In the genomic region with DNA sequence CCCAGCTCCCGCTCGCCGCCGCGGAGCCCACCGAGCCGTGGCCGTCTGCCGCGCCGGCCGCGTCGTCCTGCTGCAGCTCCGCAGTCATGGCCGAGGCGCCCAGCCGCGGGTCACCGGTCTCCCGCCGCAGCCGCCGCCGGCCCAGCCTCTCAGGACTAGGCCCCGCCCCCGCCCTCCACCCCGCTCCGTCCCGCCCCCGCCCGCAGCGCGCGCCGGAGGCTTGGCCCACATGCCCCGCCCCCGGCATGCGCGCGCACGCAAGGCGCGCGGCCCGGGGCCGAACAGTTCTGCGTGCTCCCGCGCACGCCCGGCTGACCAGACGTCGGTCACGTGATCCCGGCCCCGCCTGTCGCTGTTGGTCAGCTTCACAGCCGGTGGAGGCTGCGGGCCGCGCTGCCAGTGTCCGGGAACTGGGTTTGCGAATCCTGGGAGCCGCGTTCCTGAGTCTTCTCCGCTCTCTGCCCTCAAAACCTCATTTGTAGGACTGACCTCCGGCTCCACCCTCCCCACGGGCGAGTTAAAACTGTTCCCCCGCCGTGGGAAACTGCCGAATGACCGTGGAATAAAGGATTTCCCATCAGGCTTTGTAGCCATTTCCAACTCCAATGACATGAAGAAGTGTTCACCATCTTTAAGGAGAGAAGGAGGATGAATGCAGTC, we compare ENCODE assay signal across 8 cellular contexts. TPM values are rescaled to one million over a fixed set of nuclear protein-coding genes. Genes with fewer than 3 reads are reported as not detected.
A peak's percentile ranks its signal among the peaks of the same experiment; 100 is the strongest.
DNase-seq lines count a peak whose midpoint lies in the region; ATAC-seq and TF ChIP-seq lines count a peak whose summit lies in the region.

USP28 (minus strand) TSS at position 159 of the 660 bp plus-strand sequence; CDS start at position 88, 71 bp downstream.

- TF ChIP-seq POLR2A in GM15510 (IDR thresholded peaks at IDR 0.05; ENCODE audit: borderline replicate concordance, extremely low read depth, insufficient read length): peak; percentile 98

- no peaks in the 10 kb centered on the region for H3K27me3 Mint-ChIP-seq in T-helper 1 cell treated with Interleukin-12 subunit alpha and Interleukin-12 subunit beta and Interleukin-4 antibody, amounts not matched to agents 30 μg/mL and 1 μg/mL, for 36 hours (ENCODE audit: low read depth)
- no peaks in the 10 kb centered on the region for H3K27me3 Mint-ChIP-seq in progenitor cell of endocrine pancreas

- H3K27ac Mint-ChIP-seq in T-helper 1 cell treated with Interleukin-12 subunit alpha and Interleukin-12 subunit beta and Interleukin-4 antibody, amounts not matched to agents 30 μg/mL and 1 μg/mL, for 36 hours: peak within 1 kb of the TSS; percentile 99
- peak within 1 kb of the TSS; percentile 98 for H3K27ac Mint-ChIP-seq in progenitor cell of endocrine pancreas

- no peaks in the 10 kb centered on the region for H3K36me3 ChIP-seq in upper lobe of right lung

- ATAC-seq in HG02852 (IDR thresholded peaks at IDR 0.05; ENCODE audit: unreplicated experiment): peak; percentile 82
- ATAC-seq in left cardiac atrium: peak; percentile 89 to 95
- ATAC-seq in upper lobe of right lung: peak; percentile 99

- H3K36me3 Mint-ChIP-seq in T-helper 1 cell treated with Interleukin-12 subunit alpha and Interleukin-12 subunit beta and Interleukin-4 antibody, amounts not matched to agents 30 μg/mL and 1 μg/mL, for 36 hours (ENCODE audit: low read depth): peaks cover 18% of the 10 kb centered on the region
- peaks cover 9% of the 10 kb centered on the region for H3K36me3 Mint-ChIP-seq in progenitor cell of endocrine pancreas (ENCODE audit: insufficient read depth)

- TF ChIP-seq CTCF in progenitor cell of endocrine pancreas (IDR thresholded peaks at IDR 0.05; ENCODE audit: unreplicated experiment) (no peak), upper lobe of right lung (IDR thresholded peaks at IDR 0.05) (no peak)

- peaks cover 3% of the 10 kb centered on the region for H3K4me1 ChIP-seq in upper lobe of right lung

- peaks cover 47% of the 10 kb centered on the region for H3K4me1 Mint-ChIP-seq in T-helper 1 cell treated with Interleukin-12 subunit alpha and Interleukin-12 subunit beta and Interleukin-4 antibody, amounts not matched to agents 30 μg/mL and 1 μg/mL, for 36 hours (ENCODE audit: low read depth)
- H3K4me1 Mint-ChIP-seq in progenitor cell of endocrine pancreas (ENCODE audit: low read depth): peaks cover 24% of the 10 kb centered on the region

- H3K27ac ChIP-seq in upper lobe of right lung: peak within 1 kb of the TSS; percentile 95

- no peaks in the 10 kb centered on the region for H3K9me3 Mint-ChIP-seq in T-helper 1 cell treated with Interleukin-12 subunit alpha and Interleukin-12 subunit beta and Interleukin-4 antibody, amounts not matched to agents 30 μg/mL and 1 μg/mL, for 36 hours
- no peaks in the 10 kb centered on the region for H3K9me3 Mint-ChIP-seq in progenitor cell of endocrine pancreas (ENCODE audit: low read depth)

- intact Hi-C loops in left cardiac atrium (cut with DNase I) (no loop called here), upper lobe of right lung (cut with DNase I) (no loop called here)

- H3K4me3 Mint-ChIP-seq in T-helper 1 cell treated with Interleukin-12 subunit alpha and Interleukin-12 subunit beta and Interleukin-4 antibody, amounts not matched to agents 30 μg/mL and 1 μg/mL, for 36 hours: peak within 1 kb of the TSS; percentile 100
- peak within 1 kb of the TSS; percentile 89 for H3K4me3 Mint-ChIP-seq in progenitor cell of endocrine pancreas (ENCODE audit: low read depth)

- H3K4me3 ChIP-seq in upper lobe of right lung: peak within 1 kb of the TSS; percentile 83

- no peaks in the 10 kb centered on the region for H3K9me3 ChIP-seq in upper lobe of right lung

- H3K27me3 ChIP-seq in upper lobe of right lung: no peaks in the 10 kb centered on the region

- DNase-seq in NCI-H1436 treated with DMSO at 0.1 percent for 48 hours (lab: John Stamatoyannopoulos, UW): peak; percentile 33
- DNase-seq in amniotic stem cell (lab: John Stamatoyannopoulos, UW): peak; percentile 91
- peak; percentile 99 for DNase-seq in left cardiac atrium
- DNase-seq in progenitor cell of endocrine pancreas (ENCODE audit: low spot score, unreplicated experiment): peak; percentile 93
- peak; percentile 99 for DNase-seq in upper lobe of right lung

RNA-seq across cellular contexts. Expression of gene USP28, which starts in this region (rescaled TPM):
- total RNA-seq in left cardiac atrium (10 to 100 TPM; 72.7 to 81.6 TPM), progenitor cell of endocrine pancreas (54.8 and 56.4 TPM in 2 replicates), upper lobe of right lung (28.9 TPM)

Comparison
In these comparisons a context has a peak if more than half of its experiments do, and no peak if none do; other contexts are left out.
1. Peak in every context shown above with its lines: DNase-seq, ATAC-seq, H3K4me3 ChIP-seq and H3K27ac ChIP-seq.
2. DNase-seq: peak in every context shown above with its lines; median percentile 99 in left cardiac atrium; 99 in upper lobe of right lung; 93 in progenitor cell of endocrine pancreas; 91 in amniotic stem cell; 33 in NCI-H1436 treated with DMSO at 0.1 percent for 48 hours.